In genomic region chr6:93424303-93425064, GRCh38 we compare ENCODE assay signal across 1 cellular context.
TF ChIP-seq lines count a peak whose summit lies in the region.

No MANE protein-coding gene starts in this region.

TF ChIP-seq in IMR-90, 13 proteins besides CTCF, POLR2A, EP300 and RAD21 (continued from another document):
- no peak for TF ChIP-seq ELK1 (IDR thresholded peaks at IDR 0.05; ENCODE audit: borderline replicate concordance, low read depth, low read length)
TF ChIP-seq in IMR-90: peak in this region for 2.
